In the genomic region with DNA sequence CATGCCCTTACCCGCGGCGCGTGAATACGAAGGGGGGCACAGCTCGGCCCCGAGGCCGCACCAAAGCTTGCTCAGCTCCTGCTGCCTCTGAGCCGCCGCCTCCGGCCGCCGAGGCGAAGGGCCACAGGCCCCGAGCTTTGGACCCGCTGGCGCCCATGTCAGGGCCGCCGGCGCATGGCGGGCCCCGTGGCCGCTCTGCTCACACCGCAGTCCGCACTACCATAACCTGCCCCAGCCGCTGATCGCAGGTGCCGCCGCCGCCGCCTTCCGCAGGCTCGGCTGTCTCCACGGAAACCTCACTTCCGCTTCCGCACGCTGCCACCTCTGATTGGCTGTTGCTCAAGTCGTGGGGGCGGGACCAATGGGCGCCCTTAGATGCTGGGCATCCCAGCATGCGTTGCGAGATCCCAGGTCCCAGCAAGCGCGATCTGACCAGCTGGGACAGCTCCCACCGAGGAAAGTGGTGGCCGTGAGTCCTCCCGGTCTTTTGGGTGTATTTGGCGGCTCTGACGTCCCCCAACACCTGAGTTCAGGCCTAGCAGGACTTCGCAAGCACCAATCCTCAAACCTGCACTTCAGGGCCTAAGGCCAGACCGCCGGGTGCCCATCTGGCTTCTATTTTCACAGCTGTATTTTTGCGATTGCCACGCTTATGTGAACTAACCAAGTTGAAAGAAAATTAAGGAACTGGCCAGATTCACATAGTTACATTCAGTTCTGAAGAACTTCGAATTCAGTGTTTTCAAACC, we compare ENCODE assay signal across 1 cellular context.
TF ChIP-seq lines count a peak whose summit lies in the region.

A gene with protein sequence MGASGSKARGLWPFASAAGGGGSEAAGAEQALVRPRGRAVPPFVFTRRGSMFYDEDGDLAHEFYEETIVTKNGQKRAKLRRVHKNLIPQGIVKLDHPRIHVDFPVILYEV (minus strand): TSS at position 281 of the 749 bp plus-strand sequence. CDS start 124 bp downstream, at position 157.

TF ChIP-seq in HepG2, 621 proteins besides CTCF, POLR2A, EP300 and RAD21 (continued from another document and continues in another):
- TF ChIP-seq, protein P1, sequence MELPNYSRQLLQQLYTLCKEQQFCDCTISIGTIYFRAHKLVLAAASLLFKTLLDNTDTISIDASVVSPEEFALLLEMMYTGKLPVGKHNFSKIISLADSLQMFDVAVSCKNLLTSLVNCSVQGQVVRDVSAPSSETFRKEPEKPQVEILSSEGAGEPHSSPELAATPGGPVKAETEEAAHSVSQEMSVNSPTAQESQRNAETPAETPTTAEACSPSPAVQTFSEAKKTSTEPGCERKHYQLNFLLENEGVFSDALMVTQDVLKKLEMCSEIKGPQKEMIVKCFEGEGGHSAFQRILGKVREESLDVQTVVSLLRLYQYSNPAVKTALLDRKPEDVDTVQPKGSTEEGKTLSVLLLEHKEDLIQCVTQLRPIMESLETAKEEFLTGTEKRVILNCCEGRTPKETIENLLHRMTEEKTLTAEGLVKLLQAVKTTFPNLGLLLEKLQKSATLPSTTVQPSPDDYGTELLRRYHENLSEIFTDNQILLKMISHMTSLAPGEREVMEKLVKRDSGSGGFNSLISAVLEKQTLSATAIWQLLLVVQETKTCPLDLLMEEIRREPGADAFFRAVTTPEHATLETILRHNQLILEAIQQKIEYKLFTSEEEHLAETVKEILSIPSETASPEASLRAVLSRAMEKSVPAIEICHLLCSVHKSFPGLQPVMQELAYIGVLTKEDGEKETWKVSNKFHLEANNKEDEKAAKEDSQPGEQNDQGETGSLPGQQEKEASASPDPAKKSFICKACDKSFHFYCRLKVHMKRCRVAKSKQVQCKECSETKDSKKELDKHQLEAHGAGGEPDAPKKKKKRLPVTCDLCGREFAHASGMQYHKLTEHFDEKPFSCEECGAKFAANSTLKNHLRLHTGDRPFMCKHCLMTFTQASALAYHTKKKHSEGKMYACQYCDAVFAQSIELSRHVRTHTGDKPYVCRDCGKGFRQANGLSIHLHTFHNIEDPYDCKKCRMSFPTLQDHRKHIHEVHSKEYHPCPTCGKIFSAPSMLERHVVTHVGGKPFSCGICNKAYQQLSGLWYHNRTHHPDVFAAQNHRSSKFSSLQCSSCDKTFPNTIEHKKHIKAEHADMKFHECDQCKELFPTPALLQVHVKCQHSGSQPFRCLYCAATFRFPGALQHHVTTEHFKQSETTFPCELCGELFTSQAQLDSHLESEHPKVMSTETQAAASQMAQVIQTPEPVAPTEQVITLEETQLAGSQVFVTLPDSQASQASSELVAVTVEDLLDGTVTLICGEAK (IDR thresholded peaks at IDR 0.05), result peak; percentile 57
- TF ChIP-seq, protein P1 (CRISPR knock-in tag; IDR thresholded peaks at IDR 0.05), result 0 out of 2 replicates have a peak, but pooled peaks have one; percentile 58
- TF ChIP-seq ZNF598 (CRISPR knock-in tag; IDR thresholded peaks at IDR 0.05; ENCODE audit: borderline replicate concordance), result peak; percentile 74; the same call in 1 of the 2 replicates
- TF ChIP-seq ZNF468 (CRISPR knock-in tag; IDR thresholded peaks at IDR 0.05), result no peak
- TF ChIP-seq, protein P2, sequence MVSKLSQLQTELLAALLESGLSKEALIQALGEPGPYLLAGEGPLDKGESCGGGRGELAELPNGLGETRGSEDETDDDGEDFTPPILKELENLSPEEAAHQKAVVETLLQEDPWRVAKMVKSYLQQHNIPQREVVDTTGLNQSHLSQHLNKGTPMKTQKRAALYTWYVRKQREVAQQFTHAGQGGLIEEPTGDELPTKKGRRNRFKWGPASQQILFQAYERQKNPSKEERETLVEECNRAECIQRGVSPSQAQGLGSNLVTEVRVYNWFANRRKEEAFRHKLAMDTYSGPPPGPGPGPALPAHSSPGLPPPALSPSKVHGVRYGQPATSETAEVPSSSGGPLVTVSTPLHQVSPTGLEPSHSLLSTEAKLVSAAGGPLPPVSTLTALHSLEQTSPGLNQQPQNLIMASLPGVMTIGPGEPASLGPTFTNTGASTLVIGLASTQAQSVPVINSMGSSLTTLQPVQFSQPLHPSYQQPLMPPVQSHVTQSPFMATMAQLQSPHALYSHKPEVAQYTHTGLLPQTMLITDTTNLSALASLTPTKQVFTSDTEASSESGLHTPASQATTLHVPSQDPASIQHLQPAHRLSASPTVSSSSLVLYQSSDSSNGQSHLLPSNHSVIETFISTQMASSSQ (IDR thresholded peaks at IDR 0.05; ENCODE audit: low read depth), result no peak
- TF ChIP-seq, protein P2 (CRISPR knock-in tag; IDR thresholded peaks at IDR 0.05; ENCODE audit: borderline replicate concordance), result no peak; the same call in 1 of the 2 replicates
- TF ChIP-seq BRD4 (CRISPR knock-in tag; IDR thresholded peaks at IDR 0.05), result 0 out of 2 replicates have a peak, but pooled peaks have one; percentile 37
- TF ChIP-seq NCOA2 (CRISPR knock-in tag; IDR thresholded peaks at IDR 0.05), result no peak
- TF ChIP-seq, protein P3, sequence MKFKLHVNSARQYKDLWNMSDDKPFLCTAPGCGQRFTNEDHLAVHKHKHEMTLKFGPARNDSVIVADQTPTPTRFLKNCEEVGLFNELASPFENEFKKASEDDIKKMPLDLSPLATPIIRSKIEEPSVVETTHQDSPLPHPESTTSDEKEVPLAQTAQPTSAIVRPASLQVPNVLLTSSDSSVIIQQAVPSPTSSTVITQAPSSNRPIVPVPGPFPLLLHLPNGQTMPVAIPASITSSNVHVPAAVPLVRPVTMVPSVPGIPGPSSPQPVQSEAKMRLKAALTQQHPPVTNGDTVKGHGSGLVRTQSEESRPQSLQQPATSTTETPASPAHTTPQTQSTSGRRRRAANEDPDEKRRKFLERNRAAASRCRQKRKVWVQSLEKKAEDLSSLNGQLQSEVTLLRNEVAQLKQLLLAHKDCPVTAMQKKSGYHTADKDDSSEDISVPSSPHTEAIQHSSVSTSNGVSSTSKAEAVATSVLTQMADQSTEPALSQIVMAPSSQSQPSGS (CRISPR knock-in tag; IDR thresholded peaks at IDR 0.05), result peak; percentile 39; the same call in 1 of the 2 replicates
- no peak for TF ChIP-seq JUNB (CRISPR knock-in tag; IDR thresholded peaks at IDR 0.05; ENCODE audit: borderline replicate concordance)
- peak; percentile 71; the same call in 1 of the 2 replicates for TF ChIP-seq ZNF274 (CRISPR knock-in tag; IDR thresholded peaks at IDR 0.05)
- TF ChIP-seq ARNTL (CRISPR knock-in tag; IDR thresholded peaks at IDR 0.05), result no peak
- TF ChIP-seq, protein P4, sequence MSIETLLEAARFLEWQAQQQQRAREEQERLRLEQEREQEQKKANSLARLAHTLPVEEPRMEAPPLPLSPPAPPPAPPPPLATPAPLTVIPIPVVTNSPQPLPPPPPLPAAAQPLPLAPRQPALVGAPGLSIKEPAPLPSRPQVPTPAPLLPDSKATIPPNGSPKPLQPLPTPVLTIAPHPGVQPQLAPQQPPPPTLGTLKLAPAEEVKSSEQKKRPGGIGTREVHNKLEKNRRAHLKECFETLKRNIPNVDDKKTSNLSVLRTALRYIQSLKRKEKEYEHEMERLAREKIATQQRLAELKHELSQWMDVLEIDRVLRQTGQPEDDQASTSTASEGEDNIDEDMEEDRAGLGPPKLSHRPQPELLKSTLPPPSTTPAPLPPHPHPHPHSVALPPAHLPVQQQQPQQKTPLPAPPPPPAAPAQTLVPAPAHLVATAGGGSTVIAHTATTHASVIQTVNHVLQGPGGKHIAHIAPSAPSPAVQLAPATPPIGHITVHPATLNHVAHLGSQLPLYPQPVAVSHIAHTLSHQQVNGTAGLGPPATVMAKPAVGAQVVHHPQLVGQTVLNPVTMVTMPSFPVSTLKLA (IDR thresholded peaks at IDR 0.05), result peak; percentile 46
- TF ChIP-seq, protein P5, sequence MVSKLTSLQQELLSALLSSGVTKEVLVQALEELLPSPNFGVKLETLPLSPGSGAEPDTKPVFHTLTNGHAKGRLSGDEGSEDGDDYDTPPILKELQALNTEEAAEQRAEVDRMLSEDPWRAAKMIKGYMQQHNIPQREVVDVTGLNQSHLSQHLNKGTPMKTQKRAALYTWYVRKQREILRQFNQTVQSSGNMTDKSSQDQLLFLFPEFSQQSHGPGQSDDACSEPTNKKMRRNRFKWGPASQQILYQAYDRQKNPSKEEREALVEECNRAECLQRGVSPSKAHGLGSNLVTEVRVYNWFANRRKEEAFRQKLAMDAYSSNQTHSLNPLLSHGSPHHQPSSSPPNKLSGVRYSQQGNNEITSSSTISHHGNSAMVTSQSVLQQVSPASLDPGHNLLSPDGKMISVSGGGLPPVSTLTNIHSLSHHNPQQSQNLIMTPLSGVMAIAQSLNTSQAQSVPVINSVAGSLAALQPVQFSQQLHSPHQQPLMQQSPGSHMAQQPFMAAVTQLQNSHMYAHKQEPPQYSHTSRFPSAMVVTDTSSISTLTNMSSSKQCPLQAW (CRISPR knock-in tag; IDR thresholded peaks at IDR 0.05), result 0 out of 2 replicates have a peak, but pooled peaks have one; percentile 22
- TF ChIP-seq, protein P6, sequence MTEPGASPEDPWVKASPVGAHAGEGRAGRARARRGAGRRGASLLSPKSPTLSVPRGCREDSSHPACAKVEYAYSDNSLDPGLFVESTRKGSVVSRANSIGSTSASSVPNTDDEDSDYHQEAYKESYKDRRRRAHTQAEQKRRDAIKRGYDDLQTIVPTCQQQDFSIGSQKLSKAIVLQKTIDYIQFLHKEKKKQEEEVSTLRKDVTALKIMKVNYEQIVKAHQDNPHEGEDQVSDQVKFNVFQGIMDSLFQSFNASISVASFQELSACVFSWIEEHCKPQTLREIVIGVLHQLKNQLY (CRISPR knock-in tag; IDR thresholded peaks at IDR 0.05), result 0 out of 2 replicates have a peak, but pooled peaks have one; percentile 32
- TF ChIP-seq, protein P7, sequence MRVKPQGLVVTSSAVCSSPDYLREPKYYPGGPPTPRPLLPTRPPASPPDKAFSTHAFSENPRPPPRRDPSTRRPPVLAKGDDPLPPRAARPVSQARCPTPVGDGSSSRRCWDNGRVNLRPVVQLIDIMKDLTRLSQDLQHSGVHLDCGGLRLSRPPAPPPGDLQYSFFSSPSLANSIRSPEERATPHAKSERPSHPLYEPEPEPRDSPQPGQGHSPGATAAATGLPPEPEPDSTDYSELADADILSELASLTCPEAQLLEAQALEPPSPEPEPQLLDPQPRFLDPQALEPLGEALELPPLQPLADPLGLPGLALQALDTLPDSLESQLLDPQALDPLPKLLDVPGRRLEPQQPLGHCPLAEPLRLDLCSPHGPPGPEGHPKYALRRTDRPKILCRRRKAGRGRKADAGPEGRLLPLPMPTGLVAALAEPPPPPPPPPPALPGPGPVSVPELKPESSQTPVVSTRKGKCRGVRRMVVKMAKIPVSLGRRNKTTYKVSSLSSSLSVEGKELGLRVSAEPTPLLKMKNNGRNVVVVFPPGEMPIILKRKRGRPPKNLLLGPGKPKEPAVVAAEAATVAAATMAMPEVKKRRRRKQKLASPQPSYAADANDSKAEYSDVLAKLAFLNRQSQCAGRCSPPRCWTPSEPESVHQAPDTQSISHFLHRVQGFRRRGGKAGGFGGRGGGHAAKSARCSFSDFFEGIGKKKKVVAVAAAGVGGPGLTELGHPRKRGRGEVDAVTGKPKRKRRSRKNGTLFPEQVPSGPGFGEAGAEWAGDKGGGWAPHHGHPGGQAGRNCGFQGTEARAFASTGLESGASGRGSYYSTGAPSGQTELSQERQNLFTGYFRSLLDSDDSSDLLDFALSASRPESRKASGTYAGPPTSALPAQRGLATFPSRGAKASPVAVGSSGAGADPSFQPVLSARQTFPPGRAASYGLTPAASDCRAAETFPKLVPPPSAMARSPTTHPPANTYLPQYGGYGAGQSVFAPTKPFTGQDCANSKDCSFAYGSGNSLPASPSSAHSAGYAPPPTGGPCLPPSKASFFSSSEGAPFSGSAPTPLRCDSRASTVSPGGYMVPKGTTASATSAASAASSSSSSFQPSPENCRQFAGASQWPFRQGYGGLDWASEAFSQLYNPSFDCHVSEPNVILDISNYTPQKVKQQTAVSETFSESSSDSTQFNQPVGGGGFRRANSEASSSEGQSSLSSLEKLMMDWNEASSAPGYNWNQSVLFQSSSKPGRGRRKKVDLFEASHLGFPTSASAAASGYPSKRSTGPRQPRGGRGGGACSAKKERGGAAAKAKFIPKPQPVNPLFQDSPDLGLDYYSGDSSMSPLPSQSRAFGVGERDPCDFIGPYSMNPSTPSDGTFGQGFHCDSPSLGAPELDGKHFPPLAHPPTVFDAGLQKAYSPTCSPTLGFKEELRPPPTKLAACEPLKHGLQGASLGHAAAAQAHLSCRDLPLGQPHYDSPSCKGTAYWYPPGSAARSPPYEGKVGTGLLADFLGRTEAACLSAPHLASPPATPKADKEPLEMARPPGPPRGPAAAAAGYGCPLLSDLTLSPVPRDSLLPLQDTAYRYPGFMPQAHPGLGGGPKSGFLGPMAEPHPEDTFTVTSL (CRISPR knock-in tag; IDR thresholded peaks at IDR 0.05; ENCODE audit: borderline replicate concordance), result no peak
- peak; percentile 86 for TF ChIP-seq HOXA3 (CRISPR knock-in tag; IDR thresholded peaks at IDR 0.05)
